Comparison of ENCODE assay signal across 1 cellular context in genomic region chr5:36179950-36180349, GRCh38.
TF ChIP-seq lines count a peak whose summit lies in the region.

No MANE protein-coding gene starts in this region.

TF ChIP-seq in HepG2, 621 proteins besides CTCF, POLR2A, EP300 and RAD21:
- TF ChIP-seq, protein P1, sequence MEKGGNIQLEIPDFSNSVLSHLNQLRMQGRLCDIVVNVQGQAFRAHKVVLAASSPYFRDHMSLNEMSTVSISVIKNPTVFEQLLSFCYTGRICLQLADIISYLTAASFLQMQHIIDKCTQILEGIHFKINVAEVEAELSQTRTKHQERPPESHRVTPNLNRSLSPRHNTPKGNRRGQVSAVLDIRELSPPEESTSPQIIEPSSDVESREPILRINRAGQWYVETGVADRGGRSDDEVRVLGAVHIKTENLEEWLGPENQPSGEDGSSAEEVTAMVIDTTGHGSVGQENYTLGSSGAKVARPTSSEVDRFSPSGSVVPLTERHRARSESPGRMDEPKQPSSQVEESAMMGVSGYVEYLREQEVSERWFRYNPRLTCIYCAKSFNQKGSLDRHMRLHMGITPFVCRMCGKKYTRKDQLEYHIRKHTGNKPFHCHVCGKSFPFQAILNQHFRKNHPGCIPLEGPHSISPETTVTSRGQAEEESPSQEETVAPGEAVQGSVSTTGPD (CRISPR knock-in tag; IDR thresholded peaks at IDR 0.05) = no peak
- no peak for TF ChIP-seq REXO4 (CRISPR knock-in tag; IDR thresholded peaks at IDR 0.05; ENCODE audit: borderline replicate concordance)
- TF ChIP-seq, protein P2, sequence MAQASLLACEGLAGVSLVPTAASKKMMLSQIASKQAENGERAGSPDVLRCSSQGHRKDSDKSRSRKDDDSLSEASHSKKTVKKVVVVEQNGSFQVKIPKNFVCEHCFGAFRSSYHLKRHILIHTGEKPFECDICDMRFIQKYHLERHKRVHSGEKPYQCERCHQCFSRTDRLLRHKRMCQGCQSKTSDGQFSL (CRISPR knock-in tag; IDR thresholded peaks at IDR 0.05) = no peak
- no peak for TF ChIP-seq BCL6 (CRISPR knock-in tag; IDR thresholded peaks at IDR 0.05)
- no peak for TF ChIP-seq HMG20B (CRISPR knock-in tag; conservative IDR thresholded peaks at IDR 0.05)
- TF ChIP-seq, protein P3, sequence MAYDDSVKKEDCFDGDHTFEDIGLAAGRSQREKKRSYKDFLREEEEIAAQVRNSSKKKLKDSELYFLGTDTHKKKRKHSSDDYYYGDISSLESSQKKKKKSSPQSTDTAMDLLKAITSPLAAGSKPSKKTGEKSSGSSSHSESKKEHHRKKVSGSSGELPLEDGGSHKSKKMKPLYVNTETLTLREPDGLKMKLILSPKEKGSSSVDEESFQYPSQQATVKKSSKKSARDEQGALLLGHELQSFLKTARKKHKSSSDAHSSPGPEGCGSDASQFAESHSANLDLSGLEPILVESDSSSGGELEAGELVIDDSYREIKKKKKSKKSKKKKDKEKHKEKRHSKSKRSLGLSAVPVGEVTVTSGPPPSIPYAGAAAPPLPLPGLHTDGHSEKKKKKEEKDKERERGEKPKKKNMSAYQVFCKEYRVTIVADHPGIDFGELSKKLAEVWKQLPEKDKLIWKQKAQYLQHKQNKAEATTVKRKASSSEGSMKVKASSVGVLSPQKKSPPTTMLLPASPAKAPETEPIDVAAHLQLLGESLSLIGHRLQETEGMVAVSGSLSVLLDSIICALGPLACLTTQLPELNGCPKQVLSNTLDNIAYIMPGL (CRISPR knock-in tag; IDR thresholded peaks at IDR 0.05; ENCODE audit: borderline replicate concordance in 1 of 2, low read depth in 1 of 2) = no peak
- TF ChIP-seq, protein P4, sequence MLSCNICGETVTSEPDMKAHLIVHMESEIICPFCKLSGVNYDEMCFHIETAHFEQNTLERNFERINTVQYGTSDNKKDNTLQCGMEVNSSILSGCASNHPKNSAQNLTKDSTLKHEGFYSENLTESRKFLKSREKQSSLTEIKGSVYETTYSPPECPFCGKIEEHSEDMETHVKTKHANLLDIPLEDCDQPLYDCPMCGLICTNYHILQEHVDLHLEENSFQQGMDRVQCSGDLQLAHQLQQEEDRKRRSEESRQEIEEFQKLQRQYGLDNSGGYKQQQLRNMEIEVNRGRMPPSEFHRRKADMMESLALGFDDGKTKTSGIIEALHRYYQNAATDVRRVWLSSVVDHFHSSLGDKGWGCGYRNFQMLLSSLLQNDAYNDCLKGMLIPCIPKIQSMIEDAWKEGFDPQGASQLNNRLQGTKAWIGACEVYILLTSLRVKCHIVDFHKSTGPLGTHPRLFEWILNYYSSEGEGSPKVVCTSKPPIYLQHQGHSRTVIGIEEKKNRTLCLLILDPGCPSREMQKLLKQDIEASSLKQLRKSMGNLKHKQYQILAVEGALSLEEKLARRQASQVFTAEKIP (CRISPR knock-in tag; IDR thresholded peaks at IDR 0.05; ENCODE audit: borderline replicate concordance) = no peak
- no peak for TF ChIP-seq NR3C1 (CRISPR knock-in tag; IDR thresholded peaks at IDR 0.05)
- no peak for TF ChIP-seq ZSCAN29 (CRISPR knock-in tag; conservative IDR thresholded peaks at IDR 0.05)
- TF ChIP-seq ISX (CRISPR knock-in tag; conservative IDR thresholded peaks at IDR 0.05) = no peak
- no peak for TF ChIP-seq ZNF816 (CRISPR knock-in tag; IDR thresholded peaks at IDR 0.05; ENCODE audit: borderline replicate concordance)
- TF ChIP-seq MED8 (CRISPR knock-in tag; IDR thresholded peaks at IDR 0.05; ENCODE audit: insufficient replicate concordance) = no peak
- no peak for TF ChIP-seq ZNF496 (CRISPR knock-in tag; IDR thresholded peaks at IDR 0.05; ENCODE audit: insufficient replicate concordance)
- TF ChIP-seq HOXA9 (CRISPR knock-in tag; IDR thresholded peaks at IDR 0.05; ENCODE audit: borderline replicate concordance) = no peak
- TF ChIP-seq, protein P5, sequence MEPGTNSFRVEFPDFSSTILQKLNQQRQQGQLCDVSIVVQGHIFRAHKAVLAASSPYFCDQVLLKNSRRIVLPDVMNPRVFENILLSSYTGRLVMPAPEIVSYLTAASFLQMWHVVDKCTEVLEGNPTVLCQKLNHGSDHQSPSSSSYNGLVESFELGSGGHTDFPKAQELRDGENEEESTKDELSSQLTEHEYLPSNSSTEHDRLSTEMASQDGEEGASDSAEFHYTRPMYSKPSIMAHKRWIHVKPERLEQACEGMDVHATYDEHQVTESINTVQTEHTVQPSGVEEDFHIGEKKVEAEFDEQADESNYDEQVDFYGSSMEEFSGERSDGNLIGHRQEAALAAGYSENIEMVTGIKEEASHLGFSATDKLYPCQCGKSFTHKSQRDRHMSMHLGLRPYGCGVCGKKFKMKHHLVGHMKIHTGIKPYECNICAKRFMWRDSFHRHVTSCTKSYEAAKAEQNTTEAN (CRISPR knock-in tag; conservative IDR thresholded peaks at IDR 0.05) = no peak
- no peak for TF ChIP-seq KLF16 (CRISPR knock-in tag; IDR thresholded peaks at IDR 0.05)
- no peak for TF ChIP-seq ZNF235 (CRISPR knock-in tag; IDR thresholded peaks at IDR 0.05; ENCODE audit: borderline replicate concordance)
- no peak for TF ChIP-seq KIAA2018 (CRISPR knock-in tag; IDR thresholded peaks at IDR 0.05; ENCODE audit: borderline replicate concordance)
- TF ChIP-seq ZNF24 (IDR thresholded peaks at IDR 0.05) = no peak
- no peak for TF ChIP-seq TRAFD1 (CRISPR knock-in tag; IDR thresholded peaks at IDR 0.05; ENCODE audit: borderline replicate concordance)
